17 cellular contexts compared by ENCODE assay signal in the genomic region with DNA sequence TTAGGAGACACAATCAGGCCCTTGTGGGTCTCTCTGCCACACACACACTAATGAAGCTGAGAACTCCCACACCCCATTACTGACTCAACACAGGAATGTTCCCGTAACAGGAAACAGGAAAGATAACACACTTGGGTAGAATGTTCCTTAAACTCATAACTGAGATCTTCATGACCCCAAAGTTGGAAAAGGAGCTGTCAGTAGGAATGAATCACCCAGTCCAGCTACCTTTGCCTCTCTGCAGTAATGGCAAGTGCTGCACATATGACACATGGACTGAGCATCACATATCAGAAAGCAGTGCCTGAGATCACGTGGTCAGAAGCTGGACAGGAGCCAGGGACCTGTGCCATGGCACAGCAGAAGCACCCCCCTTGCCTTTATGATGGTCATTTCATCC.
DNase-seq lines count a peak whose midpoint lies in the region; ATAC-seq, FAIRE-seq and TF ChIP-seq lines count a peak whose summit lies in the region.
"Had no signal": no experiment of that assay in that cellular context is flagged by ENCODE, and none has a peak within 500 bp of the region (broad histone marks: within the 10 kb centered on the region; RNA-seq: fewer than 3 reads in every experiment).

No MANE protein-coding gene starts in this region.

- H3K9me3 ChIP-seq in A549 (no peaks in the 10 kb centered on the region), left lung (no peaks in the 10 kb centered on the region)
- no peaks in the 10 kb centered on the region for H3K9me3 ChIP-seq in effector memory CD4-positive, alpha-beta T cell (ENCODE audit: control insufficient read depth, low read length)
- H3K9me3 ChIP-seq: stomach, vagina had no signal

- no peak for FAIRE-seq in A549 (lab: Jason Lieb, UNC)
- FAIRE-seq in bronchial epithelial cell (lab: Jason Lieb, UNC), result peak; percentile 73
- FAIRE-seq: GM12892, HTR-8/SVneo had no signal

- intact Hi-C loops in left lung (cut with DNase I), result no loop called here

- H3K36me3 ChIP-seq in bronchial epithelial cell (ENCODE audit: control insufficient read depth, insufficient read depth, low read length) (no peaks in the 10 kb centered on the region), left lung (no peaks in the 10 kb centered on the region)
- H3K36me3 ChIP-seq in effector memory CD4-positive, alpha-beta T cell (ENCODE audit: control insufficient read depth, insufficient read depth, low read length), result no peaks in the 10 kb centered on the region

- H3K27ac ChIP-seq in A549 (no peak overlapping the region), left lung (no peak overlapping the region)
- no peak overlapping the region for H3K27ac ChIP-seq in effector memory CD4-positive, alpha-beta T cell (ENCODE audit: insufficient read depth, low read length, poor library complexity, severe bottlenecking)
- H3K27ac ChIP-seq: SK-N-MC, stomach, vagina had no signal

- H3K27me3 ChIP-seq in bronchial epithelial cell (ENCODE audit: control insufficient read depth, insufficient read depth, low read length) (no peaks in the 10 kb centered on the region), left lung (no peaks in the 10 kb centered on the region)
- no peaks in the 10 kb centered on the region for H3K27me3 ChIP-seq in effector memory CD4-positive, alpha-beta T cell (replicated peaks; ENCODE audit: control insufficient read depth, insufficient read depth, low read length, poor library complexity, severe bottlenecking)
- H3K27me3 ChIP-seq: stomach, vagina had no signal

- no peak for TF ChIP-seq POLR2A in A549 (IDR thresholded peaks at IDR 0.05; ENCODE audit: low read length)

- H3K4me1 ChIP-seq in A549 (no peaks in the 10 kb centered on the region), left lung (no peaks in the 10 kb centered on the region)
- no peaks in the 10 kb centered on the region for H3K4me1 ChIP-seq in effector memory CD4-positive, alpha-beta T cell (ENCODE audit: control insufficient read depth, insufficient read depth, low read length, poor library complexity, severe bottlenecking)
- H3K4me1 ChIP-seq: stomach, vagina had no signal

- TF ChIP-seq RAD21 in A549 (conservative IDR thresholded peaks at IDR 0.05 in 1 of 2, IDR thresholded peaks at IDR 0.05 in 1 of 2), result no peak

- H3K4me3 ChIP-seq in A549 (no peak overlapping the region), bronchial epithelial cell (ENCODE audit: low read depth, low read length) (no peak overlapping the region), left lung (no peak overlapping the region)
- no peak overlapping the region for H3K4me3 ChIP-seq in effector memory CD4-positive, alpha-beta T cell (ENCODE audit: insufficient read depth, low read depth, low read length, poor library complexity, severe bottlenecking)
- H3K4me3 ChIP-seq: SK-N-MC, stomach, vagina had no signal

- TF ChIP-seq EP300 in A549 (IDR thresholded peaks at IDR 0.05), result no peak

- TF ChIP-seq CTCF in A549 (IDR thresholded peaks at IDR 0.05), result no peak
- no peak for TF ChIP-seq CTCF in bronchial epithelial cell (IDR thresholded peaks at IDR 0.05; ENCODE audit: insufficient read depth, low read length, severe bottlenecking)
- TF ChIP-seq CTCF in left lung (IDR thresholded peaks at IDR 0.05), result no peak

- POLR2A ChIA-PET in A549 (lab: Yijun Ruan, JAX), result no interaction called here

- no peak overlapping the region for H3K4me2 ChIP-seq in A549

- WGBS in A549 (ENCODE audit: missing lambda C conversion rate), result 7% methylated on average over 2 of the region's 2 CpGs

- CTCF ChIA-PET in A549 (lab: Yijun Ruan, JAX), result no interaction called here

- ATAC-seq in A549 (no peak), left lung (peak; percentile 49), HG03521 (IDR thresholded peaks at IDR 0.05; ENCODE audit: unreplicated experiment) (no peak)

- DNase-seq in A549 (ENCODE audit: low read depth in 1 of 2, low spot score in 1 of 2), result no peak
- peak; percentile 35 for DNase-seq in HS-5 (ENCODE audit: low read depth)
- DNase-seq in bronchial epithelial cell (ENCODE audit: low read depth), result peak; percentile 72
- DNase-seq in left lung, result no peak
- DNase-seq in NCI-H524 (lab: John Stamatoyannopoulos, UW), result no peak
- no peak for DNase-seq in effector memory CD4-positive, alpha-beta T cell
- no peak for DNase-seq in activated CD8-positive, alpha-beta memory T cell treated with anti-CD3 and anti-CD28 coated beads for 24 hours
- DNase-seq: activated CD4-positive, alpha-beta T cell treated with anti-CD3 and anti-CD28 coated beads, Interleukin-2, amount 10 ng/mL, durations not matched to agents 24 days and 14 days; activated naive CD8-positive, alpha-beta T cell treated with anti-CD3 and anti-CD28 coated beads, Interleukin-2, amount 10 ng/mL, durations not matched to agents 7 days and 5 days; effector CD8-positive, alpha-beta T cell; NCI-H510A; stomach had no signal

TF ChIP-seq in A549, 52 proteins besides CTCF, POLR2A, EP300 and RAD21:
- TF ChIP-seq USF2 (IDR thresholded peaks at IDR 0.05) (peak; percentile 25; the same call in 1 of the 2 replicates), RNF2 (IDR thresholded peaks at IDR 0.05; ENCODE audit: borderline replicate concordance, low read depth) (no peak), REST (IDR thresholded peaks at IDR 0.05) (no peak)

Comparison
In these comparisons a context has a peak if more than half of its experiments do, and no peak if none do; other contexts are left out.
1. DNase-seq: peak in HS-5 (single experiment) and bronchial epithelial cell (single experiment); none in A549 (0 of 2), left lung (0 of 2), NCI-H524 (0 of 2), effector memory CD4-positive, alpha-beta T cell (0 of 3) and activated CD8-positive, alpha-beta memory T cell treated with anti-CD3 and anti-CD28 coated beads for 24 hours (single experiment).